In genomic region chr2:159226059-159226461, GRCh38 we compare ENCODE assay signal across 9 cellular contexts.
A peak's percentile ranks its signal among the peaks of the same experiment; 100 is the strongest.
DNase-seq lines count a peak whose midpoint lies in the region; ATAC-seq and TF ChIP-seq lines count a peak whose summit lies in the region.
"Had no signal": no experiment of that assay in that cellular context is flagged by ENCODE, and none has a peak within 500 bp of the region (broad histone marks: within the 10 kb centered on the region; RNA-seq: fewer than 3 reads in every experiment).

No MANE protein-coding gene starts in this region.

- no peaks in the 10 kb centered on the region for H3K27me3 ChIP-seq in CD8-positive, alpha-beta memory T cell (ENCODE audit: insufficient read depth, low read length, poor library complexity, severe bottlenecking)
- no peaks in the 10 kb centered on the region for H3K27me3 ChIP-seq in thyroid gland
- H3K27me3 ChIP-seq: adrenal gland had no signal

- 38 to 40% methylated on average over 5 of the region's 5 CpGs for WGBS in thyroid gland, 2 donors

- TF ChIP-seq POLR2A in thyroid gland (IDR thresholded peaks at IDR 0.05), result no peak

- H3K36me3 Mint-ChIP-seq in CD8-positive, alpha-beta memory T cell, result no peaks in the 10 kb centered on the region

- no peak overlapping the region for H3K4me3 ChIP-seq in CD8-positive, alpha-beta memory T cell (ENCODE audit: low read length)
- H3K4me3 ChIP-seq in thyroid gland (replicated peaks in 1 of 3) (no peak overlapping the region), coronary artery (no peak overlapping the region)
- H3K4me3 ChIP-seq: adrenal gland had no signal

- peak in 2 of 5 donors; percentile 9 to 31 for DNase-seq in CD8-positive, alpha-beta memory T cell
- DNase-seq in NCI-H69 (lab: John Stamatoyannopoulos, UW) (peak; percentile 45), epithelial cell of prostate (ENCODE audit: low read depth, low spot score) (peak; percentile 27), thyroid gland (peak; percentile 83 to 85), coronary artery (ENCODE audit: low spot score) (no peak)

- no peaks in the 10 kb centered on the region for H3K9me3 Mint-ChIP-seq in CD8-positive, alpha-beta memory T cell

- ATAC-seq in GM21526 (IDR thresholded peaks at IDR 0.05; ENCODE audit: low FRiP score, unreplicated experiment) (peak; percentile 55), HG02884 (IDR thresholded peaks at IDR 0.05; ENCODE audit: unreplicated experiment) (no peak), HG03139 (IDR thresholded peaks at IDR 0.05; ENCODE audit: unreplicated experiment) (no peak)

- POLR2A ChIA-PET in CD8-positive, alpha-beta memory T cell (lab: Charles Lee), result no interaction called here

- no peak overlapping the region for H3K27ac ChIP-seq in CD8-positive, alpha-beta memory T cell (ENCODE audit: low read depth, low read length)
- H3K27ac ChIP-seq in epithelial cell of prostate (peak overlapping the region; percentile 74), thyroid gland (peak overlapping the region; percentile 54 to 62 (median 56)), coronary artery (peak overlapping the region in 1 of 2 donors; percentile 49)

- TF ChIP-seq CTCF in thyroid gland (IDR thresholded peaks at IDR 0.05), result no peak
- no peak for TF ChIP-seq CTCF in coronary artery (IDR thresholded peaks at IDR 0.05)

- H3K36me3 ChIP-seq in CD8-positive, alpha-beta memory T cell (ENCODE audit: insufficient read depth, low read length), result no peaks in the 10 kb centered on the region
- H3K36me3 ChIP-seq in thyroid gland, result peaks cover 14 to 26% of the 10 kb centered on the region in 2 donors

- peaks cover 2 to 12% of the 10 kb centered on the region in 2 donors for H3K27me3 Mint-ChIP-seq in CD8-positive, alpha-beta memory T cell

- H3K9me3 ChIP-seq in CD8-positive, alpha-beta memory T cell (ENCODE audit: low read length), result no peaks in the 10 kb centered on the region
- H3K9me3 ChIP-seq in thyroid gland, result no peaks in the 10 kb centered on the region
- H3K9me3 ChIP-seq: adrenal gland had no signal

- H3K4me3 Mint-ChIP-seq in CD8-positive, alpha-beta memory T cell, result peak overlapping the region in 6 of 7 donors; percentile 23 to 76 (median 46)

- CTCF ChIA-PET in CD8-positive, alpha-beta memory T cell (lab: Charles Lee), result interaction anchor here (1.0 kb wide), 1 partner anchor 11 kb away, joined by 4 read pairs; no protein-coding TSS in a partner anchor

- H3K27ac Mint-ChIP-seq in CD8-positive, alpha-beta memory T cell, result peak overlapping the region; percentile 22 to 89 (median 73)

- intact Hi-C loops in thyroid gland (cut with DNase I), result no loop called here

- peaks cover 31% of the 10 kb centered on the region for H3K4me1 ChIP-seq in CD8-positive, alpha-beta memory T cell (ENCODE audit: insufficient read depth, low read length)
- H3K4me1 ChIP-seq in thyroid gland, result peaks cover 8 to 18% of the 10 kb centered on the region in 2 donors
- H3K4me1 ChIP-seq: adrenal gland had no signal

- H3K4me1 Mint-ChIP-seq in CD8-positive, alpha-beta memory T cell, result peaks cover 49 to 53% (median 52%) of the 10 kb centered on the region in 3 donors
